In the genomic region with DNA sequence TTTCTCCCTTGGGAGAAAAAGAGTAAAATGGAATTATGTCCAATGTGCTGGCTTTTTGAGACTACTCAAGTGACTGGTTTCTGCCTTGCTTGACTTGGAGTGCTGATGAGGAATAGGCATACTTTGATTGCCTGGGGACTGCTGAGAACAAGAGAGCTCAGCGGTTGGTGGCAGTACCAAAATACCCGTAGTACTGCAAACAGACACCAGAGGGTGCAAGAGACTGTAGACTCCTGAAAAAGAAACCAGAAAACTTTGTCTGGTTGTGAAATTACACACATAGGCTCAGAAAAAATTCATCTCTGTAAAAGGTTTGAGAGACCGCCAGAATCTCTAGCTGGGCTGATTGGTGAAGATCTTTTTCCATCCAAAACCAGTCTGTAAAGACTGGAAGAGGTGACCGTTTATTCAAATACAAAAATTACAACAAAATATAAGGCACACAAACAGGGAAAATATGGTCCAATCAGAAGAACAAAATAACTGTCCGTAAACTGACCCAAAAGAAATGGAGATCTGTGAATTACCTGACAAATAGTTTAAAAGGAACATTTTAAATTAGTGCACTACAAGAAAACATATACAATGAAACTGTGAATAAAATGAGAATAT, we compare ENCODE assay signal across 8 cellular contexts. TPM values are rescaled to one million over a fixed set of nuclear protein-coding genes. Genes with fewer than 3 reads are reported as not detected.
A peak's percentile ranks its signal among the peaks of the same experiment; 100 is the strongest.
DNase-seq lines count a peak whose midpoint lies in the region; ATAC-seq and TF ChIP-seq lines count a peak whose summit lies in the region.

No MANE protein-coding gene starts in this region.

- H3K79me2 ChIP-seq in SU-DHL-6 (ENCODE audit: insufficient read depth, low read length): no peaks in the 10 kb centered on the region
- peaks cover 53% of the 10 kb centered on the region for H3K79me2 ChIP-seq in mammary epithelial cell (ENCODE audit: insufficient read depth, low read length)

- H3K27ac ChIP-seq in heart right ventricle (no peak overlapping the region), SU-DHL-6 (ENCODE audit: low read depth, low read length) (no peak overlapping the region), mammary epithelial cell (ENCODE audit: insufficient read depth, low read depth, low read length) (no peak overlapping the region), right lobe of liver (no peak overlapping the region)

- H2AFZ ChIP-seq in SU-DHL-6 (ENCODE audit: low read depth, low read length, severe bottlenecking) (no peak overlapping the region), mammary epithelial cell (ENCODE audit: low read depth, low read length) (no peak overlapping the region)

- no peaks in the 10 kb centered on the region for H3F3A ChIP-seq in SU-DHL-6 (ENCODE audit: insufficient read depth)

- H3K9ac ChIP-seq in SU-DHL-6 (ENCODE audit: low read length) (no peak overlapping the region), mammary epithelial cell (ENCODE audit: insufficient read depth, low read length) (no peak overlapping the region)

- 46 to 52% methylated on average over 5 of the region's 5 CpGs for WGBS in heart right ventricle, 2 donors
- WGBS in mammary epithelial cell (ENCODE audit: low coverage, missing lambda C conversion rate): 52% methylated on average over 5 of the region's 5 CpGs
- WGBS in right lobe of liver (ENCODE audit: insufficient coverage, low coverage, low lambda C conversion rate, missing lambda C conversion rate): 29% methylated on average over 5 of the region's 5 CpGs

- H4K20me1 ChIP-seq in SU-DHL-6 (ENCODE audit: low read depth, low read length) (no peaks in the 10 kb centered on the region), mammary epithelial cell (ENCODE audit: insufficient read depth, low read length) (no peaks in the 10 kb centered on the region)

- peak; percentile 39 to 75 (median 64) for TF ChIP-seq CTCF in heart right ventricle (IDR thresholded peaks at IDR 0.05)
- TF ChIP-seq CTCF in SU-DHL-6 (IDR thresholded peaks at IDR 0.05; ENCODE audit: insufficient read depth, low read length, poor library complexity, severe bottlenecking): peak; percentile 61
- peak; percentile 77 to 82 for TF ChIP-seq CTCF in mammary epithelial cell (conservative IDR thresholded peaks at IDR 0.05 in 1 of 2, IDR thresholded peaks at IDR 0.05 in 1 of 2; ENCODE audit: extremely low read depth in 1 of 2, insufficient read depth in 1 of 2, low read depth in 1 of 2, low read length in 2 of 2)
- peak; percentile 74 to 93 (median 88) for TF ChIP-seq CTCF in right lobe of liver (IDR thresholded peaks at IDR 0.05)

- DNase-seq in heart right ventricle (peak in 1 of 2 donors; percentile 32), Right ventricle myocardium superior (no peak), HEK293T (ENCODE audit: extremely low spot score) (peak; percentile 59), M059J (ENCODE audit: low read depth) (peak; percentile 69), mammary epithelial cell (peak; percentile 68), right lobe of liver (peak in 1 of 3 donors; percentile 62), stromal cell of bone marrow (ENCODE audit: low read depth) (peak; percentile 50)

- no peak for ATAC-seq in heart right ventricle
- no peak for ATAC-seq in Right ventricle myocardium superior (ENCODE audit: poor library complexity)
- ATAC-seq in right lobe of liver: peak; percentile 96 to 99 (median 98)

- H3K4me2 ChIP-seq in SU-DHL-6 (ENCODE audit: low read depth, low read length, poor library complexity, severe bottlenecking) (no peak overlapping the region), mammary epithelial cell (ENCODE audit: insufficient read depth, low read depth, low read length) (no peak overlapping the region)

- BruUV-seq in mammary epithelial cell (replicated peaks; lab: Mats Ljungman, UMichigan): no TSS peak

- no peaks in the 10 kb centered on the region for H3K9me2 ChIP-seq in SU-DHL-6 (replicated peaks; ENCODE audit: insufficient read depth, low read length)

- H3K27me3 ChIP-seq in heart right ventricle (no peaks in the 10 kb centered on the region), SU-DHL-6 (ENCODE audit: low read length) (no peaks in the 10 kb centered on the region), mammary epithelial cell (ENCODE audit: insufficient read depth, low read length) (no peaks in the 10 kb centered on the region), right lobe of liver (no peaks in the 10 kb centered on the region)

- H3K4me3 ChIP-seq in heart right ventricle (no peak overlapping the region), SU-DHL-6 (ENCODE audit: insufficient read depth, low read length, poor library complexity, severe bottlenecking) (no peak overlapping the region), mammary epithelial cell (replicated peaks in 1 of 3; ENCODE audit: insufficient read depth in 1 of 3, low read depth in 2 of 3, low read length in 3 of 3) (no peak overlapping the region), right lobe of liver (no peak overlapping the region)

- peaks cover 0 to 54% (median 10%) of the 10 kb centered on the region in 11 donors for H3K9me3 ChIP-seq in heart right ventricle
- no peaks in the 10 kb centered on the region for H3K9me3 ChIP-seq in SU-DHL-6 (ENCODE audit: insufficient read depth, low read length)
- no peaks in the 10 kb centered on the region for H3K9me3 ChIP-seq in mammary epithelial cell (replicated peaks; ENCODE audit: insufficient read depth, low read length)
- H3K9me3 ChIP-seq in right lobe of liver: peaks cover 0 to 2% (median 0%) of the 10 kb centered on the region in 4 donors

- intact Hi-C loops in heart right ventricle (cut with DNase I): loop anchor here in 1 of 10 donors (10.0 kb wide), 1 partner anchor 114 kb away; no protein-coding TSS in a partner anchor
- intact Hi-C loops in Right ventricle myocardium superior (cut with DNase I): no loop called here
- intact Hi-C loops in mammary epithelial cell (cut with micrococcal nuclease): loop anchor here (1.0 to 10.0 kb wide), 8 partner anchors 110 to 1054 kb away; no protein-coding TSS in a partner anchor
- intact Hi-C loops in right lobe of liver (cut with DNase I): no loop called here

- H3K36me3 ChIP-seq in heart right ventricle (no peaks in the 10 kb centered on the region), SU-DHL-6 (ENCODE audit: low read length) (no peaks in the 10 kb centered on the region), mammary epithelial cell (ENCODE audit: insufficient read depth, low read length) (no peaks in the 10 kb centered on the region), right lobe of liver (no peaks in the 10 kb centered on the region)

- no peak for TF ChIP-seq POLR2A in right lobe of liver (IDR thresholded peaks at IDR 0.05)

- CTCF ChIA-PET in HEK293T (lab: Yijun Ruan, JAX) (interaction anchor here (0.6 to 2.0 kb wide), 10 partner anchors 17 to 434 kb away, joined by 3 to 9 read pairs (median 4); no protein-coding TSS in a partner anchor), mammary epithelial cell (lab: Charles Lee; ENCODE audit: low non-redundant PET) (interaction anchor here (0.5 to 0.9 kb wide), 11 partner anchors 17 to 1100 kb away, joined by 3 to 7 read pairs (median 4); no protein-coding TSS in a partner anchor)

- H3K4me1 ChIP-seq in heart right ventricle: no peaks in the 10 kb centered on the region
- H3K4me1 ChIP-seq in mammary epithelial cell (ENCODE audit: insufficient read depth, low read length): peaks cover 4% of the 10 kb centered on the region
- H3K4me1 ChIP-seq in right lobe of liver: no peaks in the 10 kb centered on the region

- POLR2A ChIA-PET in HEK293T (lab: Yijun Ruan, JAX): no interaction called here

- dilution Hi-C loops in mammary epithelial cell (cut with HindIII; ENCODE audit: low sequenced_read_pairs): no loop called here

- in situ Hi-C loops in mammary epithelial cell (cut with MboI; ENCODE audit: low sequenced_read_pairs in 2 of 2): loop anchor here in 1 of 2 donors (25.0 kb wide), 3 partner anchors 231 to 681 kb away; no protein-coding TSS in a partner anchor

TF ChIP-seq in HEK293T, 16 proteins besides CTCF, POLR2A, EP300 and RAD21:
- TF ChIP-seq, protein P1, sequence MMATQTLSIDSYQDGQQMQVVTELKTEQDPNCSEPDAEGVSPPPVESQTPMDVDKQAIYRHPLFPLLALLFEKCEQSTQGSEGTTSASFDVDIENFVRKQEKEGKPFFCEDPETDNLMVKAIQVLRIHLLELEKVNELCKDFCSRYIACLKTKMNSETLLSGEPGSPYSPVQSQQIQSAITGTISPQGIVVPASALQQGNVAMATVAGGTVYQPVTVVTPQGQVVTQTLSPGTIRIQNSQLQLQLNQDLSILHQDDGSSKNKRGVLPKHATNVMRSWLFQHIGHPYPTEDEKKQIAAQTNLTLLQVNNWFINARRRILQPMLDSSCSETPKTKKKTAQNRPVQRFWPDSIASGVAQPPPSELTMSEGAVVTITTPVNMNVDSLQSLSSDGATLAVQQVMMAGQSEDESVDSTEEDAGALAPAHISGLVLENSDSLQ (IDR thresholded peaks at IDR 0.05): no peak
- no peak for TF ChIP-seq ZNF384 (IDR thresholded peaks at IDR 0.05)
- TF ChIP-seq ARNT (IDR thresholded peaks at IDR 0.05): no peak
- TF ChIP-seq TARDBP (IDR thresholded peaks at IDR 0.05): no peak
- no peak for TF ChIP-seq BHLHE40 (IDR thresholded peaks at IDR 0.05; ENCODE audit: borderline replicate concordance)
- no peak for TF ChIP-seq FOXM1 (IDR thresholded peaks at IDR 0.05; ENCODE audit: borderline replicate concordance)
- no peak for TF ChIP-seq FOXA1 (IDR thresholded peaks at IDR 0.05)
- no peak for TF ChIP-seq LEF1 (IDR thresholded peaks at IDR 0.05; ENCODE audit: borderline replicate concordance)
- no peak for TF ChIP-seq ELF4 (IDR thresholded peaks at IDR 0.05)
- no peak for TF ChIP-seq FOXK2 (IDR thresholded peaks at IDR 0.05)
- no peak for TF ChIP-seq HDGF (IDR thresholded peaks at IDR 0.05; ENCODE audit: borderline replicate concordance)
- TF ChIP-seq L3MBTL2 (conservative IDR thresholded peaks at IDR 0.05): no peak
- TF ChIP-seq CTBP1 (IDR thresholded peaks at IDR 0.05; ENCODE audit: borderline replicate concordance): no peak
- no peak for TF ChIP-seq NFRKB (IDR thresholded peaks at IDR 0.05)
- TF ChIP-seq SUZ12 (IDR thresholded peaks at IDR 0.05): no peak
- no peak for TF ChIP-seq SP1 (IDR thresholded peaks at IDR 0.05)

RNA-seq across cellular contexts. Expression of a gene that starts 18.5 kb away (rescaled TPM):
- total RNA-seq in heart right ventricle: 1 to 10 TPM; 3.3 to 9.2 (median 5.4) TPM
- 1 to 10 TPM; 1.6 to 3.8 TPM for polyA plus RNA-seq in heart right ventricle
- 6.1 TPM for total RNA-seq in Right ventricle myocardium superior
- 28.4 and 39.1 TPM in 2 replicates for total RNA-seq in M059J (2014; rRNA removed; shearing (Covaris generic))
- 10 to 100 TPM; 15.2 to 35.0 TPM for total RNA-seq in mammary epithelial cell
- 5.6 TPM for polyA plus RNA-seq in mammary epithelial cell
- 28.3 TPM for polyA minus RNA-seq in mammary epithelial cell
- total RNA-seq in right lobe of liver: 1 to 10 TPM; 1.2 to 9.0 (median 2.3) TPM

Comparison
In these comparisons a context has a peak if more than half of its experiments do, and no peak if none do; other contexts are left out.
1. ATAC-seq: peak in right lobe of liver (4 of 4); none in heart right ventricle (0 of 8) and Right ventricle myocardium superior (single experiment).
2. Peak in every context shown above with its lines, with median percentiles within 50 percentile points of each other: CTCF ChIP-seq.